15 cellular contexts compared by ENCODE assay signal in the genomic region with DNA sequence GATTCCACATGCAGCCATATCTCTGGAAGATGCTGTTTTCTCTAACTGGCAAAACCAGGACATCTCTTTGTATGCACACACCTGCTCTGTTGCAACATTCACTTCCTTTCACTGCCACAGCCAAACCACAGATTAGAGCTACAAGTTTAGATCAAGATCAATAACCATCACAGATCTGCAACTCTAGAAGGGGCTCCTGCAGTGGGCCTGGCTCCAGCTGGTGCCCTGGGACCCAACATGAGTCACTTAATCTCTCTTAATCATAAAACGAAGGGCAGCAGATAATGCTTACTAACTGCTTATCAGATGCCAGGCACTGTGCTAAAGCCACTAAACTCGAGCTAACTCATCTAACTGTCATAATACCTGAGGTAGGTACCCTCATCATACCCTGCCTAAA. TPM values are rescaled to one million over a fixed set of nuclear protein-coding genes. Genes with fewer than 3 reads are reported as not detected.
A peak's percentile ranks its signal among the peaks of the same experiment; 100 is the strongest.
DNase-seq lines count a peak whose midpoint lies in the region; ATAC-seq, FAIRE-seq and TF ChIP-seq lines count a peak whose summit lies in the region.
"Had no signal": no experiment of that assay in that cellular context is flagged by ENCODE, and none has a peak within 500 bp of the region (broad histone marks: within the 10 kb centered on the region; RNA-seq: fewer than 3 reads in every experiment).

No MANE protein-coding gene starts in this region.

- peaks cover 66% of the 10 kb centered on the region for H3K4me1 Mint-ChIP-seq in T-helper 17 cell

- no peaks in the 10 kb centered on the region for H3K9me3 ChIP-seq in T-helper 17 cell (ENCODE audit: control insufficient read depth, low read length, poor library complexity, severe bottlenecking)
- no peaks in the 10 kb centered on the region for H3K9me3 ChIP-seq in mucosa of descending colon
- H3K9me3 ChIP-seq: upper lobe of left lung had no signal

- peaks cover 2% of the 10 kb centered on the region for H3K36me3 Mint-ChIP-seq in T-helper 17 cell (ENCODE audit: low read depth)

- no peaks in the 10 kb centered on the region for H3K27me3 Mint-ChIP-seq in T-helper 17 cell

- no peaks in the 10 kb centered on the region for H3K36me3 ChIP-seq in mucosa of descending colon (ENCODE audit: low read depth)
- H3K36me3 ChIP-seq: cardiac muscle cell, upper lobe of left lung had no signal

- H3K4me1 ChIP-seq in mucosa of descending colon (ENCODE audit: low read depth), result peaks cover 6% of the 10 kb centered on the region

- H3K27ac Mint-ChIP-seq in T-helper 17 cell, result peak overlapping the region; percentile 95

- TF ChIP-seq CTCF in mucosa of descending colon (IDR thresholded peaks at IDR 0.05), result no peak

- peak overlapping the region; percentile 74 for H3K4me3 Mint-ChIP-seq in T-helper 17 cell

- intact Hi-C loops in mucosa of descending colon (cut with DNase I, micrococcal nuclease), result no loop called here

- no peak overlapping the region for H3K4me3 ChIP-seq in mucosa of descending colon
- H3K4me3 ChIP-seq: cardiac muscle cell, GM23248, upper lobe of left lung had no signal

- peak; percentile 56 for DNase-seq in NCI-H510A treated with DMSO at 0.1 percent for 48 hours (lab: John Stamatoyannopoulos, UW)
- DNase-seq in NCI-H510A (lab: John Stamatoyannopoulos, UW), result no peak
- DNase-seq in HTR-8/SVneo (ENCODE audit: insufficient read length, low spot score), result no peak
- no peak for DNase-seq in T-helper 17 cell
- no peak for DNase-seq in mucosa of descending colon
- DNase-seq in iPS-NIHi11 (ENCODE audit: low spot score), result no peak
- DNase-seq: activated CD4-positive, alpha-beta T cell treated with anti-CD3 and anti-CD28 coated beads, Interleukin-2, amount 50 U/mL, for 1 hour; activated naive CD4-positive, alpha-beta T cell treated with anti-CD3 and anti-CD28 coated beads, Interleukin-2, amount 50 U/mL, for 16 hours; GM23248; upper lobe of left lung had no signal

- peak; percentile 61 for ATAC-seq in T-helper 17 cell
- peak; percentile 10 for ATAC-seq in mucosa of descending colon
- ATAC-seq in HG02763 (IDR thresholded peaks at IDR 0.05; ENCODE audit: unreplicated experiment), result no peak
- no peak for ATAC-seq in GM21515 (IDR thresholded peaks at IDR 0.05; ENCODE audit: unreplicated experiment)
- ATAC-seq: Panc1 had no signal

- FAIRE-seq in HTR-8/SVneo (lab: Jason Lieb, UNC), result peak; percentile 58
- FAIRE-seq: islet of Langerhans had no signal

RNA-seq across cellular contexts. Expression of a gene that starts 22.1 kb away (rescaled TPM):
- total RNA-seq in T-helper 17 cell, result 1 to 10 TPM; 6.6 to 8.9 TPM
- total RNA-seq in mucosa of descending colon, result 10 to 100 TPM; 37.5 to 75.4 (median 41.5) TPM

Comparison
In these comparisons a context has a peak if more than half of its experiments do, and no peak if none do; other contexts are left out.
1. ATAC-seq: peak in T-helper 17 cell (single experiment) and mucosa of descending colon (single experiment); none in HG02763 (single experiment) and GM21515 (single experiment).